In genomic region chr14:31026076-31026394, GRCh38 we compare ENCODE assay signal across 8 cellular contexts. TPM values are rescaled to one million over a fixed set of nuclear protein-coding genes. Genes with fewer than 3 reads are reported as not detected.
DNase-seq lines count a peak whose midpoint lies in the region; ATAC-seq and TF ChIP-seq lines count a peak whose summit lies in the region.

TSS of gene STRN3 (minus strand) at chr14:31026379. CDS start at chr14:31026185, 194 bp downstream.

- H3K9me3 ChIP-seq in sigmoid colon, result no peaks in the 10 kb centered on the region

- no peak for ATAC-seq in left ventricle myocardium superior

- peaks cover 12% of the 10 kb centered on the region for H3K36me3 Mint-ChIP-seq in activated T-helper 1 cell treated with anti-CD3 and anti-CD28 coated beads, Interleukin-12 subunit alpha, Interleukin-12 subunit beta, Interleukin-2, Interleukin-4 antibody, amounts not matched to agents 30 ng/mL and 10 ng/mL and 1 ng/mL, durations not matched to agents 14 hours and 24 hours and 36 hours (ENCODE audit: low read depth)

- peak within 1 kb of the TSS; percentile 99 to 100 (median 100) for H3K27ac ChIP-seq in sigmoid colon

- H3K36me3 ChIP-seq in sigmoid colon, result no peaks in the 10 kb centered on the region

- TF ChIP-seq POLR2A in sigmoid colon (IDR thresholded peaks at IDR 0.05), result peak in 1 of 2 donors; percentile 46

- intact Hi-C loops in T-helper 1 cell treated with Interleukin-12 subunit alpha and Interleukin-12 subunit beta and Interleukin-4 antibody, amounts not matched to agents 30 ng/mL and 1 ng/mL, for 36 hours (cut with micrococcal nuclease), result loop anchor here (1.0 to 5.0 kb wide), 10 partner anchors 46 to 1177 kb away; partner anchors contain the start of genes DTD2, G2E3, HEATR5A and HECTD1
- intact Hi-C loops in activated T-helper 1 cell treated with anti-CD3 and anti-CD28 coated beads, Interleukin-12 subunit alpha, Interleukin-12 subunit beta, Interleukin-2, Interleukin-4 antibody, amounts not matched to agents 30 ng/mL and 10 ng/mL and 1 ng/mL, durations not matched to agents 14 hours and 24 hours and 36 hours (cut with micrococcal nuclease), result loop anchor here (1.0 to 10.0 kb wide), 13 partner anchors 21 to 1231 kb away; partner anchors contain the start of genes ARHGAP5, DTD2, G2E3 and HEATR5A
- intact Hi-C loops in left ventricle myocardium superior (cut with micrococcal nuclease), result no loop called here
- intact Hi-C loops in sigmoid colon (cut with DNase I), result no loop called here

- peak within 1 kb of the TSS; percentile 96 for H3K27ac Mint-ChIP-seq in activated T-helper 1 cell treated with anti-CD3 and anti-CD28 coated beads, Interleukin-12 subunit alpha, Interleukin-12 subunit beta, Interleukin-2, Interleukin-4 antibody, amounts not matched to agents 30 ng/mL and 10 ng/mL and 1 ng/mL, durations not matched to agents 14 hours and 24 hours and 36 hours

- no peak for TF ChIP-seq EP300 in sigmoid colon (IDR thresholded peaks at IDR 0.05)

- peaks cover 54% of the 10 kb centered on the region for H3K4me1 Mint-ChIP-seq in activated T-helper 1 cell treated with anti-CD3 and anti-CD28 coated beads, Interleukin-12 subunit alpha, Interleukin-12 subunit beta, Interleukin-2, Interleukin-4 antibody, amounts not matched to agents 30 ng/mL and 10 ng/mL and 1 ng/mL, durations not matched to agents 14 hours and 24 hours and 36 hours (ENCODE audit: low read depth)

- H3K27me3 ChIP-seq in sigmoid colon, result no peaks in the 10 kb centered on the region

- no peaks in the 10 kb centered on the region for H3K27me3 Mint-ChIP-seq in activated T-helper 1 cell treated with anti-CD3 and anti-CD28 coated beads, Interleukin-12 subunit alpha, Interleukin-12 subunit beta, Interleukin-2, Interleukin-4 antibody, amounts not matched to agents 30 ng/mL and 10 ng/mL and 1 ng/mL, durations not matched to agents 14 hours and 24 hours and 36 hours (ENCODE audit: insufficient read depth)

- H3K4me3 ChIP-seq in sigmoid colon, result peak within 1 kb of the TSS; percentile 84 to 99 (median 98)

- peaks cover 0 to 39% (median 23%) of the 10 kb centered on the region in 4 donors for H3K4me1 ChIP-seq in sigmoid colon

- TF ChIP-seq CTCF in sigmoid colon (IDR thresholded peaks at IDR 0.05), result no peak
- no peak for TF ChIP-seq CTCF in GM13976 (IDR thresholded peaks at IDR 0.05; ENCODE audit: borderline replicate concordance, control extremely low read depth, extremely low read depth, insufficient read depth, missing control alignments)

- DNase-seq in T-helper 1 cell (no peak), left ventricle myocardium superior (no peak), sigmoid colon (no peak), NCI-H2227 (lab: John Stamatoyannopoulos, UW; ENCODE audit: unreplicated experiment) (no peak), NCI-H2196 (lab: John Stamatoyannopoulos, UW; ENCODE audit: unreplicated experiment) (no peak), GM13976 (ENCODE audit: low spot score) (no peak)
- no peak for DNase-seq in activated T-helper 1 cell treated with anti-CD3 and anti-CD28 coated beads, Interleukin-12 subunit alpha, Interleukin-12 subunit beta, Interleukin-2, Interleukin-4 antibody, amounts not matched to agents 30 ng/mL and 10 ng/mL and 1 ng/mL, durations not matched to agents 14 hours and 24 hours and 36 hours (ENCODE audit: low spot score)

- H3K4me3 Mint-ChIP-seq in activated T-helper 1 cell treated with anti-CD3 and anti-CD28 coated beads, Interleukin-12 subunit alpha, Interleukin-12 subunit beta, Interleukin-2, Interleukin-4 antibody, amounts not matched to agents 30 ng/mL and 10 ng/mL and 1 ng/mL, durations not matched to agents 14 hours and 24 hours and 36 hours, result peak within 1 kb of the TSS; percentile 99

- H3K9me3 Mint-ChIP-seq in activated T-helper 1 cell treated with anti-CD3 and anti-CD28 coated beads, Interleukin-12 subunit alpha, Interleukin-12 subunit beta, Interleukin-2, Interleukin-4 antibody, amounts not matched to agents 30 ng/mL and 10 ng/mL and 1 ng/mL, durations not matched to agents 14 hours and 24 hours and 36 hours, result no peaks in the 10 kb centered on the region

- in situ Hi-C loops in GM13976 (cut with MboI; ENCODE audit: low sequenced_read_pairs, unreplicated experiment), result no loop called here

- WGBS in sigmoid colon, 2 donors, result 0 to 1% methylated on average over 29 of the region's 29 CpGs

RNA-seq across cellular contexts. Expression of gene STRN3, which starts in this region (rescaled TPM):
- total RNA-seq in T-helper 1 cell treated with Interleukin-12 subunit alpha and Interleukin-12 subunit beta and Interleukin-4 antibody, amounts not matched to agents 30 ng/mL and 1 ng/mL, for 36 hours, result 23.5 and 26.8 TPM in 2 replicates
- total RNA-seq in activated T-helper 1 cell treated with anti-CD3 and anti-CD28 coated beads, Interleukin-12 subunit alpha, Interleukin-12 subunit beta, Interleukin-2, Interleukin-4 antibody, amounts not matched to agents 30 ng/mL and 10 ng/mL and 1 ng/mL, durations not matched to agents 14 hours and 24 hours and 36 hours, result 25.9 and 31.3 TPM in 2 replicates
- total RNA-seq in left ventricle myocardium superior, result 52.2 TPM
- total RNA-seq in sigmoid colon, result 10 to 100 TPM; 64.9 to 79.7 (median 71.3) TPM
- 10 to 100 TPM; 13.9 to 22.4 (median 19.2) TPM for polyA plus RNA-seq in sigmoid colon

Comparison
In these comparisons a context has a peak if more than half of its experiments do, and no peak if none do; other contexts are left out.
1. intact Hi-C loops: an anchor here in T-helper 1 cell treated with Interleukin-12 subunit alpha and Interleukin-12 subunit beta and Interleukin-4 antibody, amounts not matched to agents 30 ng/mL and 1 ng/mL, for 36 hours (1.0 to 5.0 kb wide) and activated T-helper 1 cell treated with anti-CD3 and anti-CD28 coated beads, Interleukin-12 subunit alpha, Interleukin-12 subunit beta, Interleukin-2, Interleukin-4 antibody, amounts not matched to agents 30 ng/mL and 10 ng/mL and 1 ng/mL, durations not matched to agents 14 hours and 24 hours and 36 hours (1.0 to 10.0 kb wide); none called in left ventricle myocardium superior and sigmoid colon.